11 cellular contexts compared by ENCODE assay signal in the genomic region with DNA sequence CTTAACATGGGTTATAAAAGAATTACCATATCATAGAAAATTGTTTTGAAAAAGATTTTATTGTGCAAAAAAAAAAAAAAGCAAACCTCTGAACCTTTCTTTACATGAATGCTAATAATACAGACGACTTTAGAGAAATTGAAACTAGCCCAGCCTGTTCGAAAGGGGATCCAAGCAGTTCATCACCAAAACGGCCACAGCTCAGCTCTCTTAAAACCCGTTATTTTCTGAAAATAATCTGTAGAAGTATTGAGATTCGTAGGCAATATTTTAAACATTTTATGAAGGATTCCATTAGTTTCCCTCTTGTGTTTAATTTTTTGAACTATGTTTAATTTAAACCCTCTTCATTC. TPM values are rescaled to one million over a fixed set of nuclear protein-coding genes. Genes with fewer than 3 reads are reported as not detected.
DNase-seq lines count a peak whose midpoint lies in the region; ATAC-seq, FAIRE-seq and TF ChIP-seq lines count a peak whose summit lies in the region.
"Had no signal": no experiment of that assay in that cellular context is flagged by ENCODE, and none has a peak within 500 bp of the region (broad histone marks: within the 10 kb centered on the region; RNA-seq: fewer than 3 reads in every experiment).

No MANE protein-coding gene starts in this region.

- no peaks in the 10 kb centered on the region for H4K20me1 ChIP-seq in KMS-11 (ENCODE audit: insufficient read depth)
- H4K20me1 ChIP-seq: BLaER1 had no signal

- H3K79me2 ChIP-seq in KMS-11 (ENCODE audit: insufficient read depth, low read depth), result no peaks in the 10 kb centered on the region

- no peaks in the 10 kb centered on the region for H3K4me1 ChIP-seq in KMS-11 (ENCODE audit: low read depth, poor library complexity, severe bottlenecking)

- peak; percentile 74 for ATAC-seq in GM21526 (IDR thresholded peaks at IDR 0.05; ENCODE audit: low FRiP score, unreplicated experiment)

- H3K36me3 ChIP-seq in KMS-11 (ENCODE audit: insufficient read depth), result no peaks in the 10 kb centered on the region
- H3K36me3 ChIP-seq: BLaER1 had no signal

- TF ChIP-seq CTCF in AG10803 (conservative IDR thresholded peaks at IDR 0.05; ENCODE audit: low read length) (no peak), KMS-11 (conservative IDR thresholded peaks at IDR 0.05; ENCODE audit: low read depth, low read length) (no peak), fibroblast of pulmonary artery (IDR thresholded peaks at IDR 0.05; ENCODE audit: low read length, missing control alignments) (no peak)

- no peak overlapping the region for H3K9ac ChIP-seq in KMS-11
- H3K9ac ChIP-seq: BLaER1 had no signal

- no peaks in the 10 kb centered on the region for H3K27me3 ChIP-seq in KMS-11 (ENCODE audit: insufficient read depth, low read depth)
- H3K27me3 ChIP-seq: BLaER1 had no signal

- DNase-seq in AG10803 (ENCODE audit: low read depth), result no peak
- DNase-seq in fibroblast of pulmonary artery (ENCODE audit: low read depth), result no peak
- DNase-seq in NCI-H1417 (lab: John Stamatoyannopoulos, UW), result no peak
- DNase-seq in urothelium cell line (ENCODE audit: low spot score), result no peak
- no peak for DNase-seq in dermis blood vessel endothelial cell
- DNase-seq in RKO (ENCODE audit: low spot score), result no peak
- DNase-seq: NCI-H1092 treated with DMSO at 0.1 percent for 48 hours; stimulated activated CD4-positive, alpha-beta T cell treated with anti-CD3 and anti-CD28 coated beads, Interleukin-2, amount 100 ng/mL, for 24 hours had no signal

- 0 out of 2 replicates have a peak overlapping the region, but pooled peaks have one; percentile 16 for H2AFZ ChIP-seq in KMS-11 (ENCODE audit: low read depth)

- no peak overlapping the region for H3K27ac ChIP-seq in KMS-11
- H3K27ac ChIP-seq: BLaER1 had no signal

- no peak overlapping the region for H3K4me2 ChIP-seq in KMS-11
- H3K4me2 ChIP-seq: BLaER1 had no signal

- FAIRE-seq in urothelium cell line (lab: Jason Lieb, UNC), result no peak

- peak overlapping the region; percentile 25; the same call in 1 of the 2 replicates for H3K4me3 ChIP-seq in AG10803 (ENCODE audit: low read length)
- no peak overlapping the region for H3K4me3 ChIP-seq in KMS-11 (IDR thresholded peaks at IDR 0.05; ENCODE audit: insufficient read depth, low read depth, low read length)
- peak overlapping the region; percentile 39 for H3K4me3 ChIP-seq in fibroblast of pulmonary artery (replicated peaks; ENCODE audit: low read depth, low read length)
- H3K4me3 ChIP-seq: BLaER1 had no signal

RNA-seq across cellular contexts. Expression of a gene that starts 9.9 kb away (rescaled TPM):
- 5.4 and 6.9 TPM in 2 replicates for total RNA-seq in dermis blood vessel endothelial cell
